In the genomic region with DNA sequence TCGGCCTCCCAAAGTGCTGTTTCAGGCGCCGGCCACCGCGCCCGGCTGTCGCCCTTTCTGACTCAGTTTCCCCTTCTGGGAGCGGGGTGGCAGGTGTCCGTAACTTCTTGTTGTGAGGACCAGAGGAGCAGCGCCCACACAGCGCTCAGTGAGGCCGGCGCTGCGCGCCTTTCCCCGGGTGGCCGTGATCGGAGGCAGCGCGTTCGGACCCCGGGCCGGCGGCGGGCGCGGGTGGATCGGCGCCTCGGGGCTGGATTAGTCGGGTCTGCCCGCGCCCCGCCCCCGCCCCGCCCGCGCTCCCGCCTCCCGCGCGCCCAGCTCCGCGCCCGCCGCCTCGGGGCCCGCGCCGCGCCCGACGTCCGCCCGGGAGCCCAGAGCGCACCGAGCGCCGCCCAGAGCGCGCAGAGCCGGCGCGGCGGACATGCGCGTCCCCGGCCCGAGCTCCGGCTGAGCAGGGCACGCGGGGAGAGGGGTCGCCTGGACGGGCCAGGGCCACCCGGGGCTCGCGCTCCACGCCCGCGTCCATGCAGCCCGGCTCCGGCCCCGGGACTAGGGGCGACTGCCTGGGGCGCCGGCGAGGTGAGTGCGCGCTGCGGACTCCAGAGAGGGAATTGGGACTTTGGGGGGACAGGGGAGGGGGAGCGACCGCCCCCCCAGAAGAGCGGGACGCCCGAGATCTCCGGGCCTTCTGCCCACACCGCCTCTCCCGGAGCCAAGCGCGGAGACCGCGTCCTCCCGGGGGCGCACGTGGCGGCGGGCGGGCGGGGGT, we compare ENCODE assay signal across 8 cellular contexts. TPM values are rescaled to one million over a fixed set of nuclear protein-coding genes. Genes with fewer than 3 reads are reported as not detected.
A peak's percentile ranks its signal among the peaks of the same experiment; 100 is the strongest.
DNase-seq lines count a peak whose midpoint lies in the region; ATAC-seq, FAIRE-seq and TF ChIP-seq lines count a peak whose summit lies in the region.

No MANE protein-coding gene starts in this region.

- intact Hi-C loops in heart right ventricle (cut with DNase I) = no loop called here
- intact Hi-C loops in posterior cingulate gyrus (cut with DNase I) = no loop called here

- no peaks in the 10 kb centered on the region for H3K27me3 Mint-ChIP-seq in activated naive CD4-positive, alpha-beta T cell treated with anti-CD3 and anti-CD28 coated beads, Interleukin-2, amount 50 U/mL, for 24 hours

- peaks cover 6 to 24% (median 18%) of the 10 kb centered on the region in 9 donors for H3K4me1 ChIP-seq in heart right ventricle

- no peak for FAIRE-seq in D721Med (lab: Jason Lieb, UNC)

- peaks cover 0 to 36% (median 0%) of the 10 kb centered on the region in 7 donors for H3K27me3 ChIP-seq in heart right ventricle

- ATAC-seq in HG03135 (IDR thresholded peaks at IDR 0.05; ENCODE audit: unreplicated experiment) (peak; percentile 14), heart right ventricle (peak; percentile 11 to 84 (median 54)), GM21723 (IDR thresholded peaks at IDR 0.05; ENCODE audit: unreplicated experiment) (no peak), HG03457 (IDR thresholded peaks at IDR 0.05; ENCODE audit: unreplicated experiment) (no peak)

- no peak overlapping the region for H3K27ac ChIP-seq in heart right ventricle

- no peaks in the 10 kb centered on the region for H3K9me3 ChIP-seq in heart right ventricle

- no peaks in the 10 kb centered on the region for H3K36me3 ChIP-seq in heart right ventricle

- H3K36me3 Mint-ChIP-seq in activated naive CD4-positive, alpha-beta T cell treated with anti-CD3 and anti-CD28 coated beads, Interleukin-2, amount 50 U/mL, for 24 hours = peaks cover 2% of the 10 kb centered on the region

- WGBS in heart right ventricle, 2 donors = 0 to 1% methylated on average over 54 to 109 of the region's 109 CpGs

- no peak overlapping the region for H3K27ac Mint-ChIP-seq in activated naive CD4-positive, alpha-beta T cell treated with anti-CD3 and anti-CD28 coated beads, Interleukin-2, amount 50 U/mL, for 24 hours

- no peaks in the 10 kb centered on the region for H3K9me3 Mint-ChIP-seq in activated naive CD4-positive, alpha-beta T cell treated with anti-CD3 and anti-CD28 coated beads, Interleukin-2, amount 50 U/mL, for 24 hours

- DNase-seq in D721Med (ENCODE audit: insufficient read length, low spot score) (peak; percentile 93), NOMO-1 treated with dmso at 0.1 percent for 144 hours (lab: John Stamatoyannopoulos, UW; ENCODE audit: unreplicated experiment) (peak; percentile 53), heart right ventricle (peak in 1 of 2 donors; percentile 40), posterior cingulate gyrus (peak in 7 of 10 donors; percentile 24 to 91 (median 32))

- TF ChIP-seq CTCF in D721Med (IDR thresholded peaks at IDR 0.05; ENCODE audit: insufficient read depth, missing control alignments) = no peak
- TF ChIP-seq CTCF in heart right ventricle (IDR thresholded peaks at IDR 0.05) = peak in 1 of 9 donors; percentile 8

- H3K4me3 ChIP-seq in heart right ventricle = peak overlapping the region; percentile 10 to 72 (median 60)

- H3K4me1 Mint-ChIP-seq in activated naive CD4-positive, alpha-beta T cell treated with anti-CD3 and anti-CD28 coated beads, Interleukin-2, amount 50 U/mL, for 24 hours = peaks cover 13% of the 10 kb centered on the region

- peak overlapping the region; percentile 74 for H3K4me3 Mint-ChIP-seq in activated naive CD4-positive, alpha-beta T cell treated with anti-CD3 and anti-CD28 coated beads, Interleukin-2, amount 50 U/mL, for 24 hours

RNA-seq across cellular contexts. Expression of gene LRCOL1, which starts 50.5 kb away (rescaled TPM):
- under 1 TPM in 1 of 10 donors, not detected in 9; 0.28 TPM for total RNA-seq in heart right ventricle
- under 1 TPM in 1 of 2 donors, not detected in 1; 0.17 TPM for polyA plus RNA-seq in heart right ventricle

RNA-seq across cellular contexts. Expression of gene P2RX2, which starts 58.7 kb away (rescaled TPM):
- total RNA-seq in heart right ventricle = not detected
- polyA plus RNA-seq in heart right ventricle = not detected

Comparison
In these comparisons a context has a peak if more than half of its experiments do, and no peak if none do; other contexts are left out.
1. ATAC-seq: peak in HG03135 (single experiment) and heart right ventricle (8 of 8); none in GM21723 (single experiment) and HG03457 (single experiment).